ENCODE assay signal across 5 cellular contexts in the genomic region with DNA sequence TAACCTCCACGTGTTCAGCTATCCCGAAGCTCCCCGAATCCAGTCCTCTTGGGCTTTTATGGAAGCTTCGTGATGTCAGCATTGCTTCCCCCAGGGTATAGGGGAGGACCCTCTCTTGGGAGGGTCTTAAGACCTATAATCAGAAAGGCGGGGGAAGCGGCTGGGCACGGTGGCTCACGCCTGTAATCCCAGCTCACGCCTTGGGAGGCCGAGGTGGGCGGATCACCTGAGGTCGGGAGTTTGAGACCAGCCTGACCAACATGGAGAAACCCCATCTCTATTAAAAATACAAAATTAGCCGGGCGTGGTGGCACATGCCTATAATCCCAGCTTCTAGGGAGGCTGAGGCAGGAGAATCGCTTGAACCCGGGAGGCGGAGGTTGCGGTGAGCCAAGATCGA. TPM values are rescaled to one million over a fixed set of nuclear protein-coding genes. Genes with fewer than 3 reads are reported as not detected.
"Had no signal": no experiment of that assay in that cellular context is flagged by ENCODE, and none has a peak within 500 bp of the region (broad histone marks: within the 10 kb centered on the region; RNA-seq: fewer than 3 reads in every experiment).

No MANE protein-coding gene starts in this region.

RNA-seq across cellular contexts. Expression of a gene that starts 29.8 kb away (rescaled TPM):
- total RNA-seq: HepG2, HT-29, HT1080, IMR-90 had no signal
- polyA plus RNA-seq: HepG2, IgD-negative memory B cell, IMR-90 had no signal

RNA-seq across cellular contexts. Expression of a gene that starts 54.2 kb away (rescaled TPM):
- total RNA-seq: HepG2, HT-29, HT1080, IMR-90 had no signal
- polyA plus RNA-seq: HepG2, IMR-90 had no signal
